Comparison of ENCODE assay signal across 1 cellular context in genomic region chr13:96091164-96091931, GRCh38.
A peak's percentile ranks its signal among the peaks of the same experiment; 100 is the strongest.
TF ChIP-seq lines count a peak whose summit lies in the region.

No MANE protein-coding gene starts in this region.

TF ChIP-seq in HEK293, 187 proteins besides CTCF, POLR2A, EP300 and RAD21 (continued from another document):
- TF ChIP-seq ZNF488 (tag by site-specific recombination; IDR thresholded peaks at IDR 0.05), result no peak
- no peak for TF ChIP-seq GLIS1 (tag by site-specific recombination; IDR thresholded peaks at IDR 0.05)
- TF ChIP-seq ZNF394 (tag by site-specific recombination; IDR thresholded peaks at IDR 0.05; ENCODE audit: borderline replicate concordance), result peak; percentile 96
TF ChIP-seq in HEK293: peak in this region for 31.
